ENCODE assay signal across 1 cellular context in genomic region chr3:112698444-112698843, GRCh38.
A peak's percentile ranks its signal among the peaks of the same experiment; 100 is the strongest.
TF ChIP-seq lines count a peak whose summit lies in the region.
"Not testable (repeated sequence)": the region's sequence is repeated elsewhere in the genome, so short reads cannot be mapped to it uniquely, and the experiment has no call there.

No MANE protein-coding gene starts in this region.

TF ChIP-seq in K562, 482 proteins besides CTCF, POLR2A, EP300 and RAD21 (continued from another document):
- TF ChIP-seq TCF3 (CRISPR knock-in tag; IDR thresholded peaks at IDR 0.05) (peak; percentile 73), ARID1B (IDR thresholded peaks at IDR 0.05) (peak; percentile 72), TAL1 (IDR thresholded peaks at IDR 0.05) (peak; percentile 68), MTA2 (IDR thresholded peaks at IDR 0.05; ENCODE audit: low read depth) (peak; percentile 47; the same call in 1 of the 2 replicates), VEZF1 (CRISPR knock-in tag; IDR thresholded peaks at IDR 0.05) (peak; percentile 70), TEAD4 (IDR thresholded peaks at IDR 0.05; ENCODE audit: low read length) (peak; percentile 21; the same call in 1 of the 2 replicates), SRF (CRISPR knock-in tag; IDR thresholded peaks at IDR 0.05) (peak in 1 of 2 experiments; percentile 80; a peak in 2 of 4 replicates), NCOR1 (IDR thresholded peaks at IDR 0.05) (peak; percentile 45), CBFA2T3 (IDR thresholded peaks at IDR 0.05) (peak; percentile 65), L3MBTL2 (IDR thresholded peaks at IDR 0.05) (peak; percentile 30; the same call in 1 of the 2 replicates), SPI1 (IDR thresholded peaks at IDR 0.05; ENCODE audit: borderline replicate concordance, low read depth, low read length) (peak; percentile 12; the same call in 1 of the 2 replicates)
- not testable (repeated sequence) for TF ChIP-seq TEAD4 (CRISPR knock-in tag; IDR thresholded peaks at IDR 0.05; ENCODE audit: borderline replicate concordance)
